1 cellular context compared by ENCODE assay signal in the genomic region with DNA sequence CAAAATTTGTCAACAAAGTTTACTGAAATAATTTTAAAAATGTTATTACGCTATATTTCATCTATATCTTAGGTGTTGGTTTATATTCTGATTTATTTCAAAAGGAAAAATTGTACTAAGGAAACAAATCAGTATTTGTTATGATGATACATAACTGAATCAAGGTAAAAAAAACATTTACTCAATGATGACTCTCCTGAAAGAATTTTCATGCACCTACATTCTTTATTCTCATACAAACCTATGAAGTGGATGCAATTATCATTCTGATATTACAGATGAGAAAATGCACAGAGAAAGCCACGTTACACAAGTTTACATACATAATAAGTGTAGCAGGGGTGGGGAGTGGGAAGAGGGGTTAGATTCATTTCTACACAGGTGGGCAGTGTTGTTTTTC.
TF ChIP-seq lines count a peak whose summit lies in the region.

No MANE protein-coding gene starts in this region.

TF ChIP-seq in GM23338, 12 proteins besides CTCF, POLR2A, EP300 and RAD21 (continued from another document):
- TF ChIP-seq, protein P1, sequence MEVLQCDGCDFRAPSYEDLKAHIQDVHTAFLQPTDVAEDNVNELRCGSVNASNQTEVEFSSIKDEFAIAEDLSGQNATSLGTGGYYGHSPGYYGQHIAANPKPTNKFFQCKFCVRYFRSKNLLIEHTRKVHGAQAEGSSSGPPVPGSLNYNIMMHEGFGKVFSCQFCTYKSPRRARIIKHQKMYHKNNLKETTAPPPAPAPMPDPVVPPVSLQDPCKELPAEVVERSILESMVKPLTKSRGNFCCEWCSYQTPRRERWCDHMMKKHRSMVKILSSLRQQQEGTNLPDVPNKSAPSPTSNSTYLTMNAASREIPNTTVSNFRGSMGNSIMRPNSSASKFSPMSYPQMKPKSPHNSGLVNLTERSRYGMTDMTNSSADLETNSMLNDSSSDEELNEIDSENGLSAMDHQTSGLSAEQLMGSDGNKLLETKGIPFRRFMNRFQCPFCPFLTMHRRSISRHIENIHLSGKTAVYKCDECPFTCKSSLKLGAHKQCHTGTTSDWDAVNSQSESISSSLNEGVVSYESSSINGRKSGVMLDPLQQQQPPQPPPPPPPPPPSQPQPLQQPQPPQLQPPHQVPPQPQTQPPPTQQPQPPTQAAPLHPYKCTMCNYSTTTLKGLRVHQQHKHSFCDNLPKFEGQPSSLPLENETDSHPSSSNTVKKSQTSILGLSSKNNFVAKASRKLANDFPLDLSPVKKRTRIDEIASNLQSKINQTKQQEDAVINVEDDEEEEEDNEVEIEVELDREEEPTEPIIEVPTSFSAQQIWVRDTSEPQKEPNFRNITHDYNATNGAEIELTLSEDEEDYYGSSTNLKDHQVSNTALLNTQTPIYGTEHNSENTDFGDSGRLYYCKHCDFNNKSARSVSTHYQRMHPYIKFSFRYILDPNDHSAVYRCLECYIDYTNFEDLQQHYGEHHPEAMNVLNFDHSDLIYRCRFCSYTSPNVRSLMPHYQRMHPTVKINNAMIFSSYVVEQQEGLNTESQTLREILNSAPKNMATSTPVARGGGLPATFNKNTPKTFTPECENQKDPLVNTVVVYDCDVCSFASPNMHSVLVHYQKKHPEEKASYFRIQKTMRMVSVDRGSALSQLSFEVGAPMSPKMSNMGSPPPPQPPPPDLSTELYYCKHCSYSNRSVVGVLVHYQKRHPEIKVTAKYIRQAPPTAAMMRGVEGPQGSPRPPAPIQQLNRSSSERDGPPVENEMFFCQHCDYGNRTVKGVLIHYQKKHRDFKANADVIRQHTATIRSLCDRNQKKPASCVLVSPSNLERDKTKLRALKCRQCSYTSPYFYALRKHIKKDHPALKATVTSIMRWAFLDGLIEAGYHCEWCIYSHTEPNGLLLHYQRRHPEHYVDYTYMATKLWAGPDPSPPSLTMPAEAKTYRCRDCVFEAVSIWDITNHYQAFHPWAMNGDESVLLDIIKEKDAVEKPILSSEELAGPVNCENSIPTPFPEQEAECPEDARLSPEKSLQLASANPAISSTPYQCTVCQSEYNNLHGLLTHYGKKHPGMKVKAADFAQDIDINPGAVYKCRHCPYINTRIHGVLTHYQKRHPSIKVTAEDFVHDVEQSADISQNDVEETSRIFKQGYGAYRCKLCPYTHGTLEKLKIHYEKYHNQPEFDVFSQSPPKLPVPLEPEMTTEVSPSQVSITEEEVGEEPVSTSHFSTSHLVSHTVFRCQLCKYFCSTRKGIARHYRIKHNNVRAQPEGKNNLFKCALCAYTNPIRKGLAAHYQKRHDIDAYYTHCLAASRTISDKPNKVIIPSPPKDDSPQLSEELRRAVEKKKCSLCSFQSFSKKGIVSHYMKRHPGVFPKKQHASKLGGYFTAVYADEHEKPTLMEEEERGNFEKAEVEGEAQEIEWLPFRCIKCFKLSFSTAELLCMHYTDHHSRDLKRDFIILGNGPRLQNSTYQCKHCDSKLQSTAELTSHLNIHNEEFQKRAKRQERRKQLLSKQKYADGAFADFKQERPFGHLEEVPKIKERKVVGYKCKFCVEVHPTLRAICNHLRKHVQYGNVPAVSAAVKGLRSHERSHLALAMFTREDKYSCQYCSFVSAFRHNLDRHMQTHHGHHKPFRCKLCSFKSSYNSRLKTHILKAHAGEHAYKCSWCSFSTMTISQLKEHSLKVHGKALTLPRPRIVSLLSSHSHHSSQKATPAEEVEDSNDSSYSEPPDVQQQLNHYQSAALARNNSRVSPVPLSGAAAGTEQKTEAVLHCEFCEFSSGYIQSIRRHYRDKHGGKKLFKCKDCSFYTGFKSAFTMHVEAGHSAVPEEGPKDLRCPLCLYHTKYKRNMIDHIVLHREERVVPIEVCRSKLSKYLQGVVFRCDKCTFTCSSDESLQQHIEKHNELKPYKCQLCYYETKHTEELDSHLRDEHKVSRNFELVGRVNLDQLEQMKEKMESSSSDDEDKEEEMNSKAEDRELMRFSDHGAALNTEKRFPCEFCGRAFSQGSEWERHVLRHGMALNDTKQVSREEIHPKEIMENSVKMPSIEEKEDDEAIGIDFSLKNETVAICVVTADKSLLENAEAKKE (CRISPR knock-in tag; IDR thresholded peaks at IDR 0.05): no peak
- TF ChIP-seq, protein P2, sequence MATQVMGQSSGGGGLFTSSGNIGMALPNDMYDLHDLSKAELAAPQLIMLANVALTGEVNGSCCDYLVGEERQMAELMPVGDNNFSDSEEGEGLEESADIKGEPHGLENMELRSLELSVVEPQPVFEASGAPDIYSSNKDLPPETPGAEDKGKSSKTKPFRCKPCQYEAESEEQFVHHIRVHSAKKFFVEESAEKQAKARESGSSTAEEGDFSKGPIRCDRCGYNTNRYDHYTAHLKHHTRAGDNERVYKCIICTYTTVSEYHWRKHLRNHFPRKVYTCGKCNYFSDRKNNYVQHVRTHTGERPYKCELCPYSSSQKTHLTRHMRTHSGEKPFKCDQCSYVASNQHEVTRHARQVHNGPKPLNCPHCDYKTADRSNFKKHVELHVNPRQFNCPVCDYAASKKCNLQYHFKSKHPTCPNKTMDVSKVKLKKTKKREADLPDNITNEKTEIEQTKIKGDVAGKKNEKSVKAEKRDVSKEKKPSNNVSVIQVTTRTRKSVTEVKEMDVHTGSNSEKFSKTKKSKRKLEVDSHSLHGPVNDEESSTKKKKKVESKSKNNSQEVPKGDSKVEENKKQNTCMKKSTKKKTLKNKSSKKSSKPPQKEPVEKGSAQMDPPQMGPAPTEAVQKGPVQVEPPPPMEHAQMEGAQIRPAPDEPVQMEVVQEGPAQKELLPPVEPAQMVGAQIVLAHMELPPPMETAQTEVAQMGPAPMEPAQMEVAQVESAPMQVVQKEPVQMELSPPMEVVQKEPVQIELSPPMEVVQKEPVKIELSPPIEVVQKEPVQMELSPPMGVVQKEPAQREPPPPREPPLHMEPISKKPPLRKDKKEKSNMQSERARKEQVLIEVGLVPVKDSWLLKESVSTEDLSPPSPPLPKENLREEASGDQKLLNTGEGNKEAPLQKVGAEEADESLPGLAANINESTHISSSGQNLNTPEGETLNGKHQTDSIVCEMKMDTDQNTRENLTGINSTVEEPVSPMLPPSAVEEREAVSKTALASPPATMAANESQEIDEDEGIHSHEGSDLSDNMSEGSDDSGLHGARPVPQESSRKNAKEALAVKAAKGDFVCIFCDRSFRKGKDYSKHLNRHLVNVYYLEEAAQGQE (IDR thresholded peaks at IDR 0.05; ENCODE audit: unreplicated experiment): no peak
TF ChIP-seq in GM23338: peak in this region for 0.
